1 cellular context compared by ENCODE assay signal in genomic region chrX:9845574-9845948, GRCh38.
TF ChIP-seq lines count a peak whose summit lies in the region.

No MANE protein-coding gene starts in this region.

TF ChIP-seq in WTC11, 78 proteins besides CTCF, POLR2A, EP300 and RAD21 (continued from another document):
- TF ChIP-seq, protein P1, sequence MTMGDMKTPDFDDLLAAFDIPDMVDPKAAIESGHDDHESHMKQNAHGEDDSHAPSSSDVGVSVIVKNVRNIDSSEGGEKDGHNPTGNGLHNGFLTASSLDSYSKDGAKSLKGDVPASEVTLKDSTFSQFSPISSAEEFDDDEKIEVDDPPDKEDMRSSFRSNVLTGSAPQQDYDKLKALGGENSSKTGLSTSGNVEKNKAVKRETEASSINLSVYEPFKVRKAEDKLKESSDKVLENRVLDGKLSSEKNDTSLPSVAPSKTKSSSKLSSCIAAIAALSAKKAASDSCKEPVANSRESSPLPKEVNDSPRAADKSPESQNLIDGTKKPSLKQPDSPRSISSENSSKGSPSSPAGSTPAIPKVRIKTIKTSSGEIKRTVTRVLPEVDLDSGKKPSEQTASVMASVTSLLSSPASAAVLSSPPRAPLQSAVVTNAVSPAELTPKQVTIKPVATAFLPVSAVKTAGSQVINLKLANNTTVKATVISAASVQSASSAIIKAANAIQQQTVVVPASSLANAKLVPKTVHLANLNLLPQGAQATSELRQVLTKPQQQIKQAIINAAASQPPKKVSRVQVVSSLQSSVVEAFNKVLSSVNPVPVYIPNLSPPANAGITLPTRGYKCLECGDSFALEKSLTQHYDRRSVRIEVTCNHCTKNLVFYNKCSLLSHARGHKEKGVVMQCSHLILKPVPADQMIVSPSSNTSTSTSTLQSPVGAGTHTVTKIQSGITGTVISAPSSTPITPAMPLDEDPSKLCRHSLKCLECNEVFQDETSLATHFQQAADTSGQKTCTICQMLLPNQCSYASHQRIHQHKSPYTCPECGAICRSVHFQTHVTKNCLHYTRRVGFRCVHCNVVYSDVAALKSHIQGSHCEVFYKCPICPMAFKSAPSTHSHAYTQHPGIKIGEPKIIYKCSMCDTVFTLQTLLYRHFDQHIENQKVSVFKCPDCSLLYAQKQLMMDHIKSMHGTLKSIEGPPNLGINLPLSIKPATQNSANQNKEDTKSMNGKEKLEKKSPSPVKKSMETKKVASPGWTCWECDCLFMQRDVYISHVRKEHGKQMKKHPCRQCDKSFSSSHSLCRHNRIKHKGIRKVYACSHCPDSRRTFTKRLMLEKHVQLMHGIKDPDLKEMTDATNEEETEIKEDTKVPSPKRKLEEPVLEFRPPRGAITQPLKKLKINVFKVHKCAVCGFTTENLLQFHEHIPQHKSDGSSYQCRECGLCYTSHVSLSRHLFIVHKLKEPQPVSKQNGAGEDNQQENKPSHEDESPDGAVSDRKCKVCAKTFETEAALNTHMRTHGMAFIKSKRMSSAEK (CRISPR knock-in tag; IDR thresholded peaks at IDR 0.05; ENCODE audit: borderline replicate concordance), result no peak
